In genomic region chr9:35035851-35036701, GRCh38 we compare ENCODE assay signal across 8 cellular contexts. TPM values are rescaled to one million over a fixed set of nuclear protein-coding genes. Genes with fewer than 3 reads are reported as not detected.
DNase-seq lines count a peak whose midpoint lies in the region; ATAC-seq and TF ChIP-seq lines count a peak whose summit lies in the region.

No MANE protein-coding gene starts in this region.

- peak; percentile 44 for DNase-seq in DMS79 (lab: John Stamatoyannopoulos, UW)
- DNase-seq in activated CD8-positive, alpha-beta memory T cell treated with anti-CD3 and anti-CD28 coated beads, Interleukin-2, amount 10 ng/mL, durations not matched to agents 7 days and 5 days, result peak; percentile 71
- peak; percentile 24 to 75 for DNase-seq in foreskin fibroblast
- peak; percentile 25 to 27 for DNase-seq in stimulated activated CD4-positive, alpha-beta T cell treated with anti-CD3 and anti-CD28 coated beads, Interleukin-15, amount 100 ng/mL, for 48 hours (ENCODE audit: low read depth in 2 of 2)
- DNase-seq in occipital lobe (lab: John Stamatoyannopoulos, UW), result no peak

- H3K4me3 Mint-ChIP-seq in activated CD8-positive, alpha-beta memory T cell treated with anti-CD3 and anti-CD28 coated beads, Interleukin-2, amount 10 ng/mL, durations not matched to agents 7 days and 5 days, result peak overlapping the region; percentile 49

- H3K36me3 Mint-ChIP-seq in activated CD8-positive, alpha-beta memory T cell treated with anti-CD3 and anti-CD28 coated beads, Interleukin-2, amount 10 ng/mL, durations not matched to agents 7 days and 5 days, result peaks cover 2% of the 10 kb centered on the region

- H3K27ac Mint-ChIP-seq in activated CD8-positive, alpha-beta memory T cell treated with anti-CD3 and anti-CD28 coated beads, Interleukin-2, amount 10 ng/mL, durations not matched to agents 7 days and 5 days, result peak overlapping the region; percentile 65

- CTCF ChIA-PET in activated CD8-positive, alpha-beta memory T cell treated with anti-CD3 and anti-CD28 coated beads, Interleukin-2, amount 10 ng/mL, durations not matched to agents 7 days and 5 days (lab: Charles Lee), result interaction anchor here (0.9 to 4.4 kb wide), 2 partner anchors 15 to 136 kb away, joined by 4 to 21 read pairs; no protein-coding TSS in a partner anchor

- TF ChIP-seq CTCF in foreskin fibroblast (IDR thresholded peaks at IDR 0.05; ENCODE audit: low read depth, low read length), result no peak

- H3K4me1 Mint-ChIP-seq in activated CD8-positive, alpha-beta memory T cell treated with anti-CD3 and anti-CD28 coated beads, Interleukin-2, amount 10 ng/mL, durations not matched to agents 7 days and 5 days, result peaks cover 8% of the 10 kb centered on the region

- peak overlapping the region; percentile 37 to 46 for H3K4me3 ChIP-seq in foreskin fibroblast (ENCODE audit: low read depth in 1 of 2, low read length in 2 of 2)

- H3K9me3 Mint-ChIP-seq in activated CD8-positive, alpha-beta memory T cell treated with anti-CD3 and anti-CD28 coated beads, Interleukin-2, amount 10 ng/mL, durations not matched to agents 7 days and 5 days (ENCODE audit: low read depth), result no peaks in the 10 kb centered on the region

- H3K27me3 Mint-ChIP-seq in activated CD8-positive, alpha-beta memory T cell treated with anti-CD3 and anti-CD28 coated beads, Interleukin-2, amount 10 ng/mL, durations not matched to agents 7 days and 5 days, result no peaks in the 10 kb centered on the region

- peak; percentile 92 for ATAC-seq in activated CD8-positive, alpha-beta memory T cell treated with anti-CD3 and anti-CD28 coated beads, Interleukin-2, amount 10 ng/mL, durations not matched to agents 7 days and 5 days
- no peak for ATAC-seq in HG03095 (IDR thresholded peaks at IDR 0.05; ENCODE audit: unreplicated experiment)
- no peak for ATAC-seq in HG03439 (IDR thresholded peaks at IDR 0.05; ENCODE audit: unreplicated experiment)
- ATAC-seq in HG02571 (IDR thresholded peaks at IDR 0.05; ENCODE audit: unreplicated experiment), result no peak

RNA-seq across cellular contexts. Expression of gene VCP, which starts 36.3 kb away (rescaled TPM):
- total RNA-seq in activated CD8-positive, alpha-beta memory T cell treated with anti-CD3 and anti-CD28 coated beads, Interleukin-2, amount 10 ng/mL, durations not matched to agents 7 days and 5 days, result 100 to 1,000 TPM; 222 to 298 TPM
- 171 TPM for total RNA-seq in occipital lobe

RNA-seq across cellular contexts. Expression of gene FANCG, which starts 43.7 kb away (rescaled TPM):
- total RNA-seq in activated CD8-positive, alpha-beta memory T cell treated with anti-CD3 and anti-CD28 coated beads, Interleukin-2, amount 10 ng/mL, durations not matched to agents 7 days and 5 days, result 100 to 1,000 TPM; 121 to 141 TPM
- total RNA-seq in occipital lobe, result 31.7 TPM

RNA-seq across cellular contexts. Expression of gene DNAJB5, which starts 46.5 kb away (rescaled TPM):
- total RNA-seq in activated CD8-positive, alpha-beta memory T cell treated with anti-CD3 and anti-CD28 coated beads, Interleukin-2, amount 10 ng/mL, durations not matched to agents 7 days and 5 days, result 1 to 10 TPM; 5.2 to 5.5 TPM
- total RNA-seq in occipital lobe, result 47.9 TPM
